In genomic region chr14:60277605-60278190, GRCh38 we compare ENCODE assay signal across 1 cellular context.
TF ChIP-seq lines count a peak whose summit lies in the region.

No MANE protein-coding gene starts in this region.

TF ChIP-seq in SK-N-SH, 30 proteins besides CTCF, POLR2A, EP300 and RAD21 (continued from another document):
- TF ChIP-seq PBX3 (IDR thresholded peaks at IDR 0.05) (no peak), REST (IDR thresholded peaks at IDR 0.05; ENCODE audit: low read depth, low read length) (no peak), IRF3 (IDR thresholded peaks at IDR 0.05; ENCODE audit: low read depth, low read length) (no peak), RFX5 (IDR thresholded peaks at IDR 0.05; ENCODE audit: low read length) (no peak), JUND (IDR thresholded peaks at IDR 0.05) (no peak), FOXM1 (IDR thresholded peaks at IDR 0.05; ENCODE audit: low read depth) (no peak), MAX (IDR thresholded peaks at IDR 0.05; ENCODE audit: low read depth) (no peak), NFIC (IDR thresholded peaks at IDR 0.05; ENCODE audit: borderline replicate concordance) (no peak), TAF1 (IDR thresholded peaks at IDR 0.05; ENCODE audit: borderline replicate concordance, low read depth, low read length) (no peak), FOSL2 (IDR thresholded peaks at IDR 0.05; ENCODE audit: borderline replicate concordance, low read depth) (no peak)
